ENCODE assay signal across 35 cellular contexts in the genomic region with DNA sequence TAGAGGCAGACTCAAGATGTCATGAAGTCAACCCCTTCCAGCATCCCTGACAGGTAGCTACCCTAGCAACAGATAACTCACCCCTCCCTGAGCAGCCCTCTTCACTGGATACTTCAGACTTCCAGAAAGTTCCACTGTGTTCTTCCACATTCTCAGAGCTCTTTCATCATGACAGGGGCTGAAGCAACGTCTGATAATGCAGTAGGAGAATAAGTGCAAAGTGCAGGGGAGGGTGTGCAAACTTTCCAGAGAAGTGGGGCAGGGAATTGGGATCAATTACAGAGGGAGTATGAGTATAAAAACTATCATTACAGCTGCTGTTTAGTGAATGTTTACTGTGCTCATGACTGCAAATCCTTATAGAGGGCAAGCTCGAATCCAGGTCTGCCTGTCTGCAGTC. TPM values are rescaled to one million over a fixed set of nuclear protein-coding genes. Genes with fewer than 3 reads are reported as not detected.
"Had no signal": no experiment of that assay in that cellular context is flagged by ENCODE, and none has a peak within 500 bp of the region (broad histone marks: within the 10 kb centered on the region; RNA-seq: fewer than 3 reads in every experiment).

No MANE protein-coding gene starts in this region.

- H3K27ac ChIP-seq: PC-9, RWPE1, VCaP had no signal

- FAIRE-seq: bronchial epithelial cell, RCC 7860 had no signal

- ATAC-seq: activated naive CD8-positive, alpha-beta T cell treated with anti-CD3 and anti-CD28 coated beads, Interleukin-2, amount 50 U/mL, for 24 hours; activated T-cell treated with anti-CD3 and anti-CD28 coated beads, Interleukin-2, amount 50 U/mL, for 4 hours; Right ventricle myocardium inferior had no signal

- H3K4me1 Mint-ChIP-seq: activated B cell treated with CpG ODN at 0.5 μM for 24 hours; activated naive CD4-positive, alpha-beta T cell treated with anti-CD3 and anti-CD28 coated beads, Interleukin-2, amount 10 ng/mL, durations not matched to agents 7 days and 5 days; activated naive CD8-positive, alpha-beta T cell treated with anti-CD3 and anti-CD28 coated beads, Interleukin-2, amount 50 U/mL, for 24 hours had no signal

- H3K27me3 Mint-ChIP-seq: activated CD4-positive, alpha-beta memory T cell treated with anti-CD3 and anti-CD28 coated beads for 36 hours had no signal

- H3K36me3 Mint-ChIP-seq: activated CD4-positive, alpha-beta memory T cell treated with anti-CD3 and anti-CD28 coated beads for 36 hours; activated naive CD4-positive, alpha-beta T cell treated with anti-CD3 and anti-CD28 coated beads, Interleukin-2, amount 10 ng/mL, durations not matched to agents 7 days and 5 days; activated naive CD8-positive, alpha-beta T cell; brain had no signal

- H3K4me3 ChIP-seq: PC-9 had no signal

- H3K27ac Mint-ChIP-seq: activated B cell treated with CpG ODN at 0.5 μM for 24 hours; activated CD4-positive, alpha-beta memory T cell treated with anti-CD3 and anti-CD28 coated beads for 36 hours; activated naive CD4-positive, alpha-beta T cell treated with anti-CD3 and anti-CD28 coated beads, Interleukin-2, amount 10 ng/mL, durations not matched to agents 7 days and 5 days; activated naive CD8-positive, alpha-beta T cell; activated naive CD8-positive, alpha-beta T cell treated with anti-CD3 and anti-CD28 coated beads, Interleukin-2, amount 50 U/mL, for 24 hours; activated T-helper 1 cell treated with anti-CD3 and anti-CD28 coated beads, Interleukin-12 subunit alpha, Interleukin-12 subunit beta, Interleukin-2, Interleukin-4 antibody, amounts not matched to agents 30 ng/mL and 10 ng/mL and 1 ng/mL, durations not matched to agents 14 hours and 24 hours and 36 hours had no signal

- H3K4me2 ChIP-seq: PC-9 had no signal

- H3K4me3 Mint-ChIP-seq: activated B cell treated with CpG ODN at 0.5 μM for 24 hours; activated CD4-positive, alpha-beta memory T cell treated with anti-CD3 and anti-CD28 coated beads for 36 hours; activated naive CD4-positive, alpha-beta T cell treated with anti-CD3 and anti-CD28 coated beads, Interleukin-2, amount 10 ng/mL, durations not matched to agents 7 days and 5 days; activated naive CD8-positive, alpha-beta T cell; activated naive CD8-positive, alpha-beta T cell treated with anti-CD3 and anti-CD28 coated beads, Interleukin-2, amount 50 U/mL, for 24 hours; activated T-cell treated with anti-CD3 and anti-CD28 coated beads, Interleukin-2, amount 50 U/mL, for 4 hours; activated T-helper 1 cell treated with anti-CD3 and anti-CD28 coated beads, Interleukin-12 subunit alpha, Interleukin-12 subunit beta, Interleukin-2, Interleukin-4 antibody, amounts not matched to agents 30 ng/mL and 10 ng/mL and 1 ng/mL, durations not matched to agents 14 hours and 24 hours and 36 hours; brain had no signal

- H3K9me3 Mint-ChIP-seq: activated B cell treated with CpG ODN at 0.5 μM for 24 hours; activated CD4-positive, alpha-beta memory T cell treated with anti-CD3 and anti-CD28 coated beads for 36 hours; activated naive CD4-positive, alpha-beta T cell treated with anti-CD3 and anti-CD28 coated beads, Interleukin-2, amount 10 ng/mL, durations not matched to agents 7 days and 5 days; activated naive CD8-positive, alpha-beta T cell treated with anti-CD3 and anti-CD28 coated beads, Interleukin-2, amount 50 U/mL, for 24 hours; activated T-cell treated with anti-CD3 and anti-CD28 coated beads, Interleukin-2, amount 50 U/mL, for 4 hours; activated T-helper 1 cell treated with anti-CD3 and anti-CD28 coated beads, Interleukin-12 subunit alpha, Interleukin-12 subunit beta, Interleukin-2, Interleukin-4 antibody, amounts not matched to agents 30 ng/mL and 10 ng/mL and 1 ng/mL, durations not matched to agents 14 hours and 24 hours and 36 hours; brain had no signal

- H2AFZ ChIP-seq: PC-9 had no signal

- DNase-seq: activated B cell treated with CpG ODN at 0.5 μM for 24 hours; activated CD4-positive, alpha-beta memory T cell treated with anti-CD3 and anti-CD28 coated beads for 36 hours; activated CD4-positive, alpha-beta T cell treated with anti-CD3 and anti-CD28 coated beads for 4 hours; activated CD4-positive, alpha-beta T cell treated with anti-CD3 and anti-CD28 coated beads, Interleukin-2, amount 50 U/mL, for 1 hour; activated CD4-positive, CD25-positive, alpha-beta regulatory T cell treated with anti-CD3 and anti-CD28 coated beads, Interleukin-2, amount 50 U/mL, for 72 hours; activated CD8-positive, alpha-beta memory T cell treated with anti-CD3 and anti-CD28 coated beads, Interleukin-2, amount 50 U/mL, for 4 hours; activated effector memory CD4-positive, alpha-beta T cell treated with Interleukin-2 at 50 U/mL for 16 hours; activated naive CD4-positive, alpha-beta T cell treated with anti-CD3 and anti-CD28 coated beads, Interleukin-2, amount 10 ng/mL, durations not matched to agents 7 days and 5 days; activated naive CD8-positive, alpha-beta T cell treated with anti-CD3 and anti-CD28 coated beads, Interleukin-2, amount 50 U/mL, for 24 hours; activated T-cell treated with anti-CD3 and anti-CD28 coated beads for 4 hours; activated T-cell treated with anti-CD3 and anti-CD28 coated beads, Interleukin-2, amount 50 U/mL, for 4 hours; NCI-H1092 treated with DMSO at 0.1 percent for 48 hours; NCI-H1417 treated with DMSO at 0.1 percent for 48 hours; NCI-H187 treated with DMSO at 0.1 percent for 48 hours; NCI-H2081; NCI-H510A; NCI-H526; NCI-H748 treated with DMSO at 0.1 percent for 48 hours; NK-92 treated with Interleukin-12 subunit alpha and Interleukin-12 subunit beta, amount 100 ng/mL, for 24 hours; PC-9; SIG-M5; SW 1271; T-helper 1 cell; T-helper 2 cell; T-helper 9 cell had no signal

RNA-seq across cellular contexts. Expression of gene FOXE3, which starts 26.4 kb away (rescaled TPM):
- total RNA-seq: activated B cell treated with CpG ODN at 0.5 μM for 24 hours; activated CD4-positive, alpha-beta memory T cell treated with anti-CD3 and anti-CD28 coated beads for 36 hours; activated T-cell treated with anti-CD3 and anti-CD28 coated beads, Interleukin-2, amount 50 U/mL, for 4 hours; activated T-helper 1 cell treated with anti-CD3 and anti-CD28 coated beads, Interleukin-12 subunit alpha, Interleukin-12 subunit beta, Interleukin-2, Interleukin-4 antibody, amounts not matched to agents 30 ng/mL and 10 ng/mL and 1 ng/mL, durations not matched to agents 14 hours and 24 hours and 36 hours; bronchial epithelial cell; M059J; Right ventricle myocardium inferior; SK-MEL-5 had no signal

RNA-seq across cellular contexts. Expression of gene FOXD2, which starts 48.1 kb away (rescaled TPM):
- total RNA-seq: bronchial epithelial cell had no signal
